ENCODE assay signal across 8 cellular contexts in genomic region chr17:43006639-43007551, GRCh38. TPM values are rescaled to one million over a fixed set of nuclear protein-coding genes. Genes with fewer than 3 reads are reported as not detected.
DNase-seq lines count a peak whose midpoint lies in the region; ATAC-seq and TF ChIP-seq lines count a peak whose summit lies in the region.

Gene IFI35, plus strand, starts transcription at chr17:43006784. Its CDS starts 164 bp downstream, at chr17:43006948.

- H3K36me3 Mint-ChIP-seq in endothelial cell (ENCODE audit: low read depth, unreplicated experiment): peaks cover 10% of the 10 kb centered on the region

- peak within 1 kb of the TSS; percentile 65 for H3K9ac ChIP-seq in OCI-LY1 (ENCODE audit: low read length)

- no peaks in the 10 kb centered on the region for H3K9me2 ChIP-seq in OCI-LY1 (ENCODE audit: low read depth, low read length)

- peak within 1 kb of the TSS; percentile 88 for H3K27ac Mint-ChIP-seq in endothelial cell (ENCODE audit: unreplicated experiment)

- peak within 1 kb of the TSS; percentile 70 for H3K4me2 ChIP-seq in OCI-LY1 (ENCODE audit: low read length)

- ATAC-seq in HG03175 (IDR thresholded peaks at IDR 0.05; ENCODE audit: unreplicated experiment): peak; percentile 83

- H3K36me3 ChIP-seq in OCI-LY1 (ENCODE audit: insufficient read depth, low read length): peaks cover 31% of the 10 kb centered on the region

- H3K27ac ChIP-seq in OCI-LY1 (ENCODE audit: low read depth, low read length, poor library complexity, severe bottlenecking): peak within 1 kb of the TSS; percentile 55

- H2AFZ ChIP-seq in OCI-LY1 (ENCODE audit: low read length): no peak within 1 kb of the TSS

- H3F3A ChIP-seq in OCI-LY1 (ENCODE audit: insufficient read depth, low read length): 0 out of 2 replicates have a peak, but pooled peaks cover 6% of the 10 kb centered on the region

- no peaks in the 10 kb centered on the region for H3K9me3 Mint-ChIP-seq in endothelial cell (ENCODE audit: unreplicated experiment)

- H3K4me3 ChIP-seq in OCI-LY1 (ENCODE audit: low read depth, low read length, poor library complexity, severe bottlenecking): peak within 1 kb of the TSS; percentile 59
- peak within 1 kb of the TSS; percentile 82 for H3K4me3 ChIP-seq in mononuclear cell (ENCODE audit: low read length)

- H3K4me1 Mint-ChIP-seq in endothelial cell (ENCODE audit: unreplicated experiment): peaks cover 3% of the 10 kb centered on the region

- H3K27me3 Mint-ChIP-seq in endothelial cell (ENCODE audit: unreplicated experiment): no peaks in the 10 kb centered on the region

- peak; percentile 53; the same call in 1 of the 2 replicates for TF ChIP-seq CTCF in OCI-LY1 (IDR thresholded peaks at IDR 0.05; ENCODE audit: low read length)
- no peak for TF ChIP-seq CTCF in endothelial cell (IDR thresholded peaks at IDR 0.05; ENCODE audit: unreplicated experiment)

- H3K27me3 ChIP-seq in OCI-LY1 (ENCODE audit: insufficient read depth, low read length) (no peaks in the 10 kb centered on the region), mononuclear cell (ENCODE audit: insufficient read depth, low read length) (no peaks in the 10 kb centered on the region)

- H3K4me3 Mint-ChIP-seq in endothelial cell (ENCODE audit: unreplicated experiment): peak within 1 kb of the TSS; percentile 86

- H4K20me1 ChIP-seq in OCI-LY1 (ENCODE audit: insufficient read depth, low read length): no peaks in the 10 kb centered on the region

- peaks cover 5% of the 10 kb centered on the region for H3K4me1 ChIP-seq in OCI-LY1 (ENCODE audit: insufficient read depth, low read length, severe bottlenecking)
- H3K4me1 ChIP-seq in mononuclear cell (ENCODE audit: insufficient read depth, low read length): peaks cover 35% of the 10 kb centered on the region

- H3K9me3 ChIP-seq in OCI-LY1 (ENCODE audit: low read length) (no peaks in the 10 kb centered on the region), mononuclear cell (ENCODE audit: low read depth, low read length) (no peaks in the 10 kb centered on the region)

- H3K79me2 ChIP-seq in OCI-LY1 (ENCODE audit: insufficient read depth, low read length): no peaks in the 10 kb centered on the region

- DNase-seq in DMS153 treated with DMSO at 0.1 percent for 48 hours (lab: John Stamatoyannopoulos, UW; ENCODE audit: unreplicated experiment): peak; percentile 55
- no peak for DNase-seq in DMS153 (lab: John Stamatoyannopoulos, UW)
- DNase-seq in activated CD8-positive, alpha-beta memory T cell treated with anti-CD3 and anti-CD28 coated beads, Interleukin-2, amount 50 U/mL, for 48 hours: peak; percentile 89
- DNase-seq in endothelial cell (ENCODE audit: low spot score): peak; percentile 72
- DNase-seq in stimulated activated CD8-positive, alpha-beta memory T cell treated with anti-CD3 and anti-CD28 coated beads, Interleukin-4, amount 100 ng/mL, for 24 hours (ENCODE audit: low read depth): peak; percentile 80

RNA-seq across cellular contexts. Expression of gene IFI35, which starts in this region (rescaled TPM):
- total RNA-seq in endothelial cell (ENCODE audit: unreplicated experiment) (4.2 TPM), mononuclear cell (9.6 TPM)
